1 cellular context compared by ENCODE assay signal in genomic region chr1:153670859-153671622, GRCh38.
TF ChIP-seq lines count a peak whose summit lies in the region.

Gene ILF2 (minus strand): TSS chr1:153670993. CDS start chr1:153670922, 71 bp downstream.

TF ChIP-seq in HepG2, 621 proteins besides CTCF, POLR2A, EP300 and RAD21 (continued from another document and continues in another):
- TF ChIP-seq PAXIP1 (CRISPR knock-in tag; conservative IDR thresholded peaks at IDR 0.05) (peak; percentile 31; the same call in 1 of the 2 replicates), ZNF556 (CRISPR knock-in tag; IDR thresholded peaks at IDR 0.05; ENCODE audit: borderline replicate concordance) (no peak), ZNF879 (CRISPR knock-in tag; IDR thresholded peaks at IDR 0.05) (no peak), RFXAP (CRISPR knock-in tag; IDR thresholded peaks at IDR 0.05; ENCODE audit: borderline replicate concordance) (peak; percentile 91), HNRNPL (IDR thresholded peaks at IDR 0.05; ENCODE audit: low read depth, low read length) (no peak), SP1 (IDR thresholded peaks at IDR 0.05) (no peak), SP1 (CRISPR knock-in tag; IDR thresholded peaks at IDR 0.05) (no peak), HDAC1 (CRISPR knock-in tag; IDR thresholded peaks at IDR 0.05) (peak; percentile 73), MEIS1 (CRISPR knock-in tag; IDR thresholded peaks at IDR 0.05; ENCODE audit: borderline replicate concordance) (no peak), ZNF24 (IDR thresholded peaks at IDR 0.05) (peak; percentile 100), HNF1A (IDR thresholded peaks at IDR 0.05; ENCODE audit: low read depth) (0 out of 2 replicates have a peak, but pooled peaks have one; percentile 18), HNF1A (CRISPR knock-in tag; IDR thresholded peaks at IDR 0.05; ENCODE audit: borderline replicate concordance) (peak; percentile 23; the same call in 1 of the 2 replicates), PLRG1 (conservative IDR thresholded peaks at IDR 0.05) (no peak), DBP (CRISPR knock-in tag; IDR thresholded peaks at IDR 0.05; ENCODE audit: not compliant biosample characterization) (no peak), ZNF281 (CRISPR knock-in tag; IDR thresholded peaks at IDR 0.05; ENCODE audit: borderline replicate concordance) (no peak), MXD1 (CRISPR knock-in tag; IDR thresholded peaks at IDR 0.05) (0 out of 2 replicates have a peak, but pooled peaks have one; percentile 39), FOXJ3 (CRISPR knock-in tag; IDR thresholded peaks at IDR 0.05; ENCODE audit: borderline replicate concordance) (0 out of 2 replicates have a peak, but pooled peaks have one; percentile 67), ZNF800 (CRISPR knock-in tag; IDR thresholded peaks at IDR 0.05) (no peak), ZNF646 (CRISPR knock-in tag; IDR thresholded peaks at IDR 0.05) (no peak), SKIL (CRISPR knock-in tag; IDR thresholded peaks at IDR 0.05; ENCODE audit: borderline replicate concordance) (no peak), ZFP36L2 (CRISPR knock-in tag; IDR thresholded peaks at IDR 0.05) (no peak)
